In the genomic region with DNA sequence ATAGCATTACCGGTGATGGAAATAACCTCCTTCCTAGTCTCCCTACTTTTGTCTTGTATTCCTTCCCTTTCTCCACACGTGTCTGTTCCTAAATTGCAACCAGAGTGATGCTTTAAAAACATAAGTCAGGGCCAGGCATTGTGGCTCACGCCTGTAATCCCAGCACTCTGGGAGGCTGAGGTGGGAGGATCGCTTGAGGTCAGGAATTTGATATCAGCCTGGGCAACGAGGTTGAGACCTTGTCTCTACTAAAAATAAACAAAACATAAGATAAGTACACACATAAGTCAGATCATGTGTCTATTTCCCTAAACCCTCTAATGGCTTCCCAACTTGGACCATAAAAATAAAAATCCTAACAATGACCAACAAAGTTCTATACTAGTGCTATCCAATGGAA, we compare ENCODE assay signal across 16 cellular contexts. TPM values are rescaled to one million over a fixed set of nuclear protein-coding genes. Genes with fewer than 3 reads are reported as not detected.
DNase-seq lines count a peak whose midpoint lies in the region; ATAC-seq, FAIRE-seq and TF ChIP-seq lines count a peak whose summit lies in the region.
"Had no signal": no experiment of that assay in that cellular context is flagged by ENCODE, and none has a peak within 500 bp of the region (broad histone marks: within the 10 kb centered on the region; RNA-seq: fewer than 3 reads in every experiment).

No MANE protein-coding gene starts in this region.

- H3K9me3 ChIP-seq in SJCRH30 (replicated peaks) (no peaks in the 10 kb centered on the region), K562 (replicated peaks; ENCODE audit: control insufficient read depth, insufficient read depth, low read depth, low read length) (no peaks in the 10 kb centered on the region), esophagus squamous epithelium (no peaks in the 10 kb centered on the region), psoas muscle (no peaks in the 10 kb centered on the region)
- H3K9me3 ChIP-seq: Caco-2 had no signal

- POLR2A ChIA-PET in K562 (lab: Yijun Ruan, JAX) = no interaction called here

- H3K9me1 ChIP-seq in K562 (ENCODE audit: control insufficient read depth, insufficient read depth, low read length) = no peaks in the 10 kb centered on the region

- FAIRE-seq in K562 (lab: Jason Lieb, UNC) = no peak
- FAIRE-seq: GM12878, GM18507, HepG2, HTR-8/SVneo had no signal

- TF ChIP-seq EP300 in K562 (IDR thresholded peaks at IDR 0.05; ENCODE audit: low read length) = no peak

- 5% methylated on average over 4 of the region's 5 CpGs for WGBS in K562 (ENCODE audit: insufficient coverage, low coverage, missing lambda C conversion rate)
- WGBS in esophagus squamous epithelium, 2 donors = 78 to 81% methylated on average over 5 of the region's 5 CpGs
- 53 to 64% (median 53%) methylated on average over 5 of the region's 5 CpGs for WGBS in psoas muscle, 3 donors

- H3K27ac ChIP-seq in SJCRH30 (no peak overlapping the region), K562 (ENCODE audit: extremely low read depth, low read depth, low read length) (no peak overlapping the region), esophagus squamous epithelium (no peak overlapping the region), psoas muscle (no peak overlapping the region)
- H3K27ac ChIP-seq: 22Rv1, BLaER1 had no signal

- TF ChIP-seq CTCF in K562 (IDR thresholded peaks at IDR 0.05 in 2 of 3, conservative IDR thresholded peaks at IDR 0.05 in 1 of 3; ENCODE audit: insufficient read depth in 2 of 3, low read depth in 1 of 3, low read length in 3 of 3) = no peak
- no peak for TF ChIP-seq CTCF in esophagus squamous epithelium (IDR thresholded peaks at IDR 0.05)
- TF ChIP-seq CTCF in psoas muscle (IDR thresholded peaks at IDR 0.05) = no peak

- CTCF ChIA-PET in K562 (lab: Yijun Ruan, JAX; ENCODE audit: low intra/inter-chr PET ratio) = no interaction called here

- peaks cover 18% of the 10 kb centered on the region for H3K36me3 ChIP-seq in SJCRH30
- H3K36me3 ChIP-seq in K562 (ENCODE audit: control insufficient read depth, insufficient read depth, low read length) = peaks cover 28% of the 10 kb centered on the region
- H3K36me3 ChIP-seq in esophagus squamous epithelium = peaks cover 0 to 13% (median 0%) of the 10 kb centered on the region in 3 donors
- no peaks in the 10 kb centered on the region for H3K36me3 ChIP-seq in psoas muscle (ENCODE audit: insufficient read depth in 1 of 2, low read depth in 1 of 2)

- ATAC-seq in K562 = peak; percentile 24; the same call in 1 of the 3 replicates
- ATAC-seq in psoas muscle = no peak
- ATAC-seq: GM12878, HepG2 had no signal

- BruUV-seq in K562 (replicated peaks; lab: Mats Ljungman, UMichigan) = no TSS peak

- no peak overlapping the region for H3K9ac ChIP-seq in K562 (ENCODE audit: insufficient read depth in 1 of 2, low read depth in 2 of 2, low read length in 2 of 2)
- H3K9ac ChIP-seq: BLaER1 had no signal

- H3K79me2 ChIP-seq in K562 (ENCODE audit: control insufficient read depth, insufficient read depth, low read length) = peaks cover 99% of the 10 kb centered on the region

- H3K27me3 ChIP-seq in SJCRH30 = no peaks in the 10 kb centered on the region
- H3K27me3 ChIP-seq in K562 (ENCODE audit: control insufficient read depth in 2 of 2, insufficient read depth in 2 of 2, low read length in 2 of 2) = no peaks in the 10 kb centered on the region
- H3K27me3 ChIP-seq in esophagus squamous epithelium = no peaks in the 10 kb centered on the region
- H3K27me3 ChIP-seq in psoas muscle (ENCODE audit: insufficient read depth in 3 of 3, low read length in 2 of 3) = no peaks in the 10 kb centered on the region
- H3K27me3 ChIP-seq: BLaER1 had no signal

- H3K4me1 ChIP-seq in SJCRH30 = no peaks in the 10 kb centered on the region
- H3K4me1 ChIP-seq in K562 (replicated peaks in 1 of 2; ENCODE audit: control insufficient read depth in 2 of 2, insufficient read depth in 2 of 2, low read length in 2 of 2) = peaks cover 19 to 24% of the 10 kb centered on the region in 2 experiments; a peak in 4 of 5 replicates
- H3K4me1 ChIP-seq in esophagus squamous epithelium = peaks cover 0 to 28% (median 0%) of the 10 kb centered on the region in 3 donors
- H3K4me1 ChIP-seq in psoas muscle = peaks cover 47% of the 10 kb centered on the region
- H3K4me1 ChIP-seq: BLaER1, Caco-2 had no signal

- in situ Hi-C loops in K562 (cut with MboI) = no loop called here

- intact Hi-C loops in K562 (cut with micrococcal nuclease) (no loop called here), esophagus squamous epithelium (cut with DNase I) (no loop called here), psoas muscle (cut with DNase I) (no loop called here)

- peak overlapping the region; percentile 3; the same call in 1 of the 2 replicates for H3K4me2 ChIP-seq in K562 (ENCODE audit: insufficient read depth, low read length)
- H3K4me2 ChIP-seq: BLaER1 had no signal

- TF ChIP-seq POLR2A in K562 (conservative IDR thresholded peaks at IDR 0.05) = no peak
- TF ChIP-seq POLR2A in esophagus squamous epithelium (IDR thresholded peaks at IDR 0.05) = no peak

- DNase-seq in DMS 273 (lab: John Stamatoyannopoulos, UW; ENCODE audit: unreplicated experiment) (peak; percentile 30), DMS 273 treated with DMSO at 0.1 percent for 48 hours (lab: John Stamatoyannopoulos, UW) (no peak), SJCRH30 (peak; percentile 7 to 13), K562 (ENCODE audit: extremely low read depth in 1 of 4, low spot score in 3 of 4) (no peak), esophagus squamous epithelium (lab: John Stamatoyannopoulos, UW) (no peak), psoas muscle (no peak)
- DNase-seq in stimulated activated CD4-positive, alpha-beta T cell treated with anti-CD3 and anti-CD28 coated beads, Interleukin-2, amount 100 ng/mL, for 24 hours = no peak
- DNase-seq: Caco-2; CD8-positive, alpha-beta memory T cell; HCEC 1CT had no signal

- H3K4me3 ChIP-seq in SJCRH30 (no peak overlapping the region), K562 (no peak overlapping the region), esophagus squamous epithelium (no peak overlapping the region), psoas muscle (no peak overlapping the region)
- H3K4me3 ChIP-seq: BLaER1, GM12878 had no signal

- TF ChIP-seq RAD21 in K562 (CRISPR knock-in tag; conservative IDR thresholded peaks at IDR 0.05 in 1 of 2, IDR thresholded peaks at IDR 0.05 in 1 of 2) = no peak

- 0 out of 2 replicates have a peak, but pooled peaks cover 3% of the 10 kb centered on the region for H4K20me1 ChIP-seq in K562 (replicated peaks; ENCODE audit: control insufficient read depth, insufficient read depth, low read length)

- no peak overlapping the region for H2AFZ ChIP-seq in K562 (ENCODE audit: low read depth, low read length)

RNA-seq across cellular contexts. Expression of gene ARMC8, which starts 18.4 kb away (rescaled TPM):
- 63.3 and 64.3 TPM in 2 replicates for total RNA-seq in SJCRH30 (2014; rRNA removed; shearing (Covaris generic))
- total RNA-seq in K562 (2011; cell fraction: chromatin; rRNA removed; ENCODE audit: low replicate concordance) = 165 and 168 TPM in 2 replicates
- total RNA-seq in K562 (2011; cell fraction: nucleolus; rRNA removed) = 84.4 and 85.4 TPM in 2 replicates
- 96.1 and 121 TPM in 2 replicates for total RNA-seq in K562 (2011; cell fraction: nucleoplasm; rRNA removed)
- total RNA-seq in K562 (2014; rRNA removed) (22.0 and 22.4 TPM in 2 replicates), K562 (2014; rRNA removed; fragmentation: Illumina TruSeq; extraction: Trizol) (43.6 and 51.1 TPM in 2 replicates), K562 (2015; rRNA removed; fragmentation: Illumina TruSeq; extraction: Trizol) (33.5 and 37.3 TPM in 2 replicates), K562 (2021) (33.5 and 39.7 TPM in 2 replicates), esophagus squamous epithelium (10 to 100 TPM; 29.7 to 59.3 (median 34.6) TPM), psoas muscle (10 to 100 TPM; 40.1 to 92.1 (median 60.3) TPM)
- polyA plus RNA-seq in K562 (2011; rRNA removed) (69.2 and 76.1 TPM in 2 replicates), K562 (2014; fragmentation: Illumina TruSeq; extraction: Trizol) (32.2 and 37.6 TPM in 2 replicates), K562 (2014; fragmentation: Nextera tagmentation; extraction: Ambion mirVana) (10 to 100 TPM; 33.7 to 53.9 TPM), K562 (2014; rRNA removed) (25.7 and 25.8 TPM in 2 replicates), psoas muscle (10 to 100 TPM; 25.4 to 38.7 (median 27.5) TPM)
- 49.0 and 59.2 TPM in 2 replicates for polyA plus RNA-seq in K562 (2011; cell fraction: cytosol; rRNA removed)
- 104 and 119 TPM in 2 replicates for polyA plus RNA-seq in K562 (2011; cell fraction: nucleus; rRNA removed)
- polyA plus RNA-seq in K562 (2012) = 18.5 and 22.9 TPM in 2 replicates
- 124 and 144 TPM in 2 replicates for polyA minus RNA-seq in K562 (2011; rRNA and poly(A)+ RNA removed)
- 28.2 and 49.7 TPM in 2 replicates for polyA minus RNA-seq in K562 (2011; cell fraction: cytosol; rRNA and poly(A)+ RNA removed)
- polyA minus RNA-seq in K562 (2011; cell fraction: nucleus; rRNA and poly(A)+ RNA removed) = 95.2 and 160 TPM in 2 replicates

RNA-seq across cellular contexts. Expression of gene DBR1, which starts 30.8 kb away (rescaled TPM):
- total RNA-seq in SJCRH30 (2014; rRNA removed; shearing (Covaris generic)) = 25.2 and 28.1 TPM in 2 replicates
- 11.2 and 26.9 TPM in 2 replicates for total RNA-seq in K562 (2011; cell fraction: chromatin; rRNA removed; ENCODE audit: low replicate concordance)
- 5.7 and 6.6 TPM in 2 replicates for total RNA-seq in K562 (2011; cell fraction: nucleolus; rRNA removed)
- total RNA-seq in K562 (2011; cell fraction: nucleoplasm; rRNA removed) = 12.8 and 15.4 TPM in 2 replicates
- total RNA-seq in K562 (2014; rRNA removed) (8.8 and 11.3 TPM in 2 replicates), K562 (2014; rRNA removed; fragmentation: Illumina TruSeq; extraction: Trizol) (13.8 and 14.1 TPM in 2 replicates), K562 (2015; rRNA removed; fragmentation: Illumina TruSeq; extraction: Trizol) (13.3 and 13.4 TPM in 2 replicates), K562 (2021) (12.4 and 13.1 TPM in 2 replicates), esophagus squamous epithelium (10 to 100 TPM in 3 of 4 donors, 1 to 10 TPM in 1; 8.1 to 15.3 (median 11.0) TPM), psoas muscle (1 to 10 TPM; 4.3 to 8.1 (median 5.9) TPM)
- polyA plus RNA-seq in K562 (2011; rRNA removed) (8.1 and 10.9 TPM in 2 replicates), K562 (2014; fragmentation: Illumina TruSeq; extraction: Trizol) (11.0 and 12.1 TPM in 2 replicates), K562 (2014; fragmentation: Nextera tagmentation; extraction: Ambion mirVana) (1 to 10 TPM; 2.7 to 6.0 TPM), K562 (2014; rRNA removed) (9.6 and 11.3 TPM in 2 replicates), psoas muscle (10 to 100 TPM in 1 of 3 donors, 1 to 10 TPM in 2; 5.6 to 13.6 (median 9.6) TPM)
- polyA plus RNA-seq in K562 (2011; cell fraction: cytosol; rRNA removed) = 5.4 and 7.0 TPM in 2 replicates
- 4.5 and 5.5 TPM in 2 replicates for polyA plus RNA-seq in K562 (2011; cell fraction: nucleus; rRNA removed)
- polyA plus RNA-seq in K562 (2012) = 6.9 and 9.5 TPM in 2 replicates
- 7.2 and 8.7 TPM in 2 replicates for polyA minus RNA-seq in K562 (2011; rRNA and poly(A)+ RNA removed)
- 6.2 and 6.3 TPM in 2 replicates for polyA minus RNA-seq in K562 (2011; cell fraction: cytosol; rRNA and poly(A)+ RNA removed)
- 3.6 and 6.0 TPM in 2 replicates for polyA minus RNA-seq in K562 (2011; cell fraction: nucleus; rRNA and poly(A)+ RNA removed)

Comparison
In these comparisons a context has a peak if more than half of its experiments do, and no peak if none do; other contexts are left out.
1. DNase-seq: peak in DMS 273 (single experiment) and SJCRH30 (2 of 2); none in DMS 273 treated with DMSO at 0.1 percent for 48 hours (single experiment), K562 (0 of 4), stimulated activated CD4-positive, alpha-beta T cell treated with anti-CD3 and anti-CD28 coated beads, Interleukin-2, amount 100 ng/mL, for 24 hours (0 of 2), esophagus squamous epithelium (single experiment) and psoas muscle (0 of 2).